In the genomic region with DNA sequence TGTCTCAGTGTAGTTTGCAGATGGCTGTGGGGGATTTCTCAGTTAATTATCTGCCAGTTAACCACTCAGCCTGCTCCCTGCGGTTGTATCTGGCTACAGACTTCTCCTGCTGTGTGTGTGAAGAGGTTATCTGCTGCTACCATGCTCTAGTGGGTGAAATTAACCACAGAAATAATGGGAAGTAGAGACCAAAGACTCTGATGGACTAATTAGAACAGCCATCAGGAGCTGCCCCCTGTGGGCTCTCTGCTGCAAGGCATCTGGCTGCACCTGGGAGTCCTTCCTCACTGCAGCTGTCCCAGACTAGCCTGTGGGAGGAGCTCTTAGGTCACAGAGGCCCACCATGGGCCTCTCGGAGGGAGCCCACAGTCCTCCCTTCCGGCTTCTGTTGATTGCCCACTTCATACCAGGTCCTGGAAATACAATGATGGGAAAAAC, we compare ENCODE assay signal across 1 cellular context.
TF ChIP-seq lines count a peak whose summit lies in the region.

No MANE protein-coding gene starts in this region.

TF ChIP-seq in HCT116, 20 proteins besides CTCF, POLR2A, EP300 and RAD21 (continued from another document):
- TF ChIP-seq SRF (IDR thresholded peaks at IDR 0.05; ENCODE audit: low read depth) (no peak), SIN3A (IDR thresholded peaks at IDR 0.05; ENCODE audit: low read depth) (no peak), EZH2phosphoT487 (IDR thresholded peaks at IDR 0.05; ENCODE audit: borderline replicate concordance) (no peak), EGR1 (IDR thresholded peaks at IDR 0.05; ENCODE audit: low read depth) (no peak), EZH2 (IDR thresholded peaks at IDR 0.05) (no peak), ELF1 (IDR thresholded peaks at IDR 0.05; ENCODE audit: borderline replicate concordance, low read depth) (no peak), TCF7L2 (IDR thresholded peaks at IDR 0.05; ENCODE audit: borderline replicate concordance, extremely low read depth, insufficient read depth, insufficient read length) (no peak)
- TF ChIP-seq, protein P1, sequence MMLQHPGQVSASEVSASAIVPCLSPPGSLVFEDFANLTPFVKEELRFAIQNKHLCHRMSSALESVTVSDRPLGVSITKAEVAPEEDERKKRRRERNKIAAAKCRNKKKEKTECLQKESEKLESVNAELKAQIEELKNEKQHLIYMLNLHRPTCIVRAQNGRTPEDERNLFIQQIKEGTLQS (IDR thresholded peaks at IDR 0.05): no peak
TF ChIP-seq in HCT116: peak in this region for 0.
